Comparison of ENCODE assay signal across 23 cellular contexts in genomic region chr1:154104433-154105082, GRCh38. TPM values are rescaled to one million over a fixed set of nuclear protein-coding genes. Genes with fewer than 3 reads are reported as not detected.
DNase-seq lines count a peak whose midpoint lies in the region; ATAC-seq and TF ChIP-seq lines count a peak whose summit lies in the region.
"Had no signal": no experiment of that assay in that cellular context is flagged by ENCODE, and none has a peak within 500 bp of the region (broad histone marks: within the 10 kb centered on the region; RNA-seq: fewer than 3 reads in every experiment).

No MANE protein-coding gene starts in this region.

- H3K36me3 ChIP-seq in H7 (replicated peaks; ENCODE audit: control insufficient read depth, insufficient read depth, low read length) = no peaks in the 10 kb centered on the region
- no peaks in the 10 kb centered on the region for H3K36me3 ChIP-seq in Panc1 (ENCODE audit: control insufficient read depth, insufficient read depth, low read length)
- H3K36me3 ChIP-seq: ovary had no signal

- H3K4me1 ChIP-seq in Panc1 (ENCODE audit: control insufficient read depth, insufficient read depth, low read length) (no peaks in the 10 kb centered on the region), right cardiac atrium (ENCODE audit: control insufficient read depth, insufficient read depth, low read length) (no peaks in the 10 kb centered on the region)

- H3K27ac ChIP-seq in Panc1 (ENCODE audit: low read length) (no peak overlapping the region), right cardiac atrium (ENCODE audit: low read length) (no peak overlapping the region)
- H3K27ac ChIP-seq: ovary had no signal

- H3K27me3 ChIP-seq in H7 (ENCODE audit: control insufficient read depth, insufficient read depth, low read length) (no peaks in the 10 kb centered on the region), Panc1 (ENCODE audit: control insufficient read depth, insufficient read depth, low read length) (no peaks in the 10 kb centered on the region), right cardiac atrium (ENCODE audit: control insufficient read depth, insufficient read depth) (no peaks in the 10 kb centered on the region)
- H3K27me3 ChIP-seq: ovary had no signal

- H3K4me3 Mint-ChIP-seq in Calu3 (ENCODE audit: low read depth, unreplicated experiment) = no peak overlapping the region
- H3K4me3 Mint-ChIP-seq: CD8-positive, alpha-beta T cell; naive B cell; T-helper 2 cell treated with Interferon-gamma antibody and Interleukin-4, amounts not matched to agents 5 μg/mL and 100 μg/mL, for 36 hours had no signal

- H3K27ac Mint-ChIP-seq in Calu3 (ENCODE audit: unreplicated experiment) = no peak overlapping the region
- H3K27ac Mint-ChIP-seq: activated T-helper 2 cell treated with anti-CD3 and anti-CD28 coated beads, Interferon-gamma antibody, Interleukin-2, Interleukin-4, amounts not matched to agents 10 μg/mL and 5 μg/mL and 100 μg/mL, durations not matched to agents 14 hours and 24 hours and 36 hours; CD8-positive, alpha-beta T cell; naive B cell; T-helper 2 cell treated with Interferon-gamma antibody and Interleukin-4, amounts not matched to agents 5 μg/mL and 100 μg/mL, for 36 hours had no signal

- in situ Hi-C loops in Panc1 (cut with HindIII; ENCODE audit: low pct_unique_long_range_greater_than_20kb, low sequenced_read_pairs) = no loop called here

- CTCF ChIA-PET in Calu3 (lab: Charles Lee) (no interaction called here), Panc1 (lab: Charles Lee) (no interaction called here)

- intact Hi-C loops in Calu3 (cut with micrococcal nuclease; ENCODE audit: unreplicated experiment) = no loop called here
- intact Hi-C loops in Panc1 (cut with micrococcal nuclease; ENCODE audit: unreplicated experiment) = no loop called here
- intact Hi-C loops in right cardiac atrium (cut with DNase I) = no loop called here

- WGBS in right cardiac atrium = 74% methylated on average over 3 of the region's 3 CpGs

- no peaks in the 10 kb centered on the region for H3K27me3 Mint-ChIP-seq in Calu3 (ENCODE audit: unreplicated experiment)
- H3K27me3 Mint-ChIP-seq: naive B cell had no signal

- ATAC-seq in Panc1 (peak; percentile 68), right cardiac atrium (no peak)
- ATAC-seq: CD8-positive, alpha-beta T cell; left ventricle myocardium superior had no signal

- no peaks in the 10 kb centered on the region for H3K36me3 Mint-ChIP-seq in Calu3 (ENCODE audit: insufficient read depth, unreplicated experiment)
- H3K36me3 Mint-ChIP-seq: CD8-positive, alpha-beta T cell; naive B cell had no signal

- peak; percentile 6 for DNase-seq in Calu3
- peak; percentile 49 for DNase-seq in H7
- no peak for DNase-seq in Panc1 (ENCODE audit: low read depth, low spot score)
- peak; percentile 14 for DNase-seq in iPS-NIHi7 (ENCODE audit: extremely low spot score)
- DNase-seq in EL = no peak
- no peak for DNase-seq in KG1 (lab: John Stamatoyannopoulos, UW)
- DNase-seq in right cardiac atrium = no peak
- no peak for DNase-seq in NCI-H510A (lab: John Stamatoyannopoulos, UW)
- DNase-seq: CD8-positive, alpha-beta T cell; central memory CD4-positive, alpha-beta T cell; effector CD4-positive, alpha-beta T cell; hypothalamus; left ventricle myocardium superior; naive B cell; NCI-H187 treated with DMSO at 0.1 percent for 48 hours; NCI-H446; ovary; SHP77 treated with DMSO at 0.1 percent for 48 hours; stimulated activated CD4-positive, alpha-beta T cell treated with anti-CD3 and anti-CD28 coated beads, Interleukin-4, amount 100 ng/mL, for 1 hour; substantia nigra had no signal

- TF ChIP-seq CTCF in Calu3 (IDR thresholded peaks at IDR 0.05; ENCODE audit: unreplicated experiment) (no peak), Panc1 (IDR thresholded peaks at IDR 0.05) (no peak)

- H3K9me3 ChIP-seq in Panc1 (ENCODE audit: control insufficient read depth, insufficient read depth, low read depth, low read length) = no peaks in the 10 kb centered on the region
- no peaks in the 10 kb centered on the region for H3K9me3 ChIP-seq in right cardiac atrium (ENCODE audit: control insufficient read depth, low read length)
- H3K9me3 ChIP-seq: ovary had no signal

- H3K4me3 ChIP-seq in H7 (ENCODE audit: insufficient read depth, low read depth, low read length) = no peak overlapping the region
- no peak overlapping the region for H3K4me3 ChIP-seq in Panc1 (ENCODE audit: low read depth in 2 of 2, low read length in 2 of 2)
- H3K4me3 ChIP-seq in right cardiac atrium (ENCODE audit: low read length) = no peak overlapping the region
- H3K4me3 ChIP-seq: ovary had no signal

- BruUV-seq in Calu3 (replicated peaks; lab: Mats Ljungman, UMichigan) = no TSS peak
- BruUV-seq in Panc1 (replicated peaks; lab: Mats Ljungman, UMichigan) = no TSS peak

- POLR2A ChIA-PET in Panc1 (lab: Charles Lee) = interaction anchor here (0.6 kb wide), 1 partner anchor 14 kb away, joined by 3 read pairs; no protein-coding TSS in a partner anchor

- H3K4me1 Mint-ChIP-seq in Calu3 (ENCODE audit: low read depth, unreplicated experiment) = no peaks in the 10 kb centered on the region
- H3K4me1 Mint-ChIP-seq: naive B cell had no signal

- no peaks in the 10 kb centered on the region for H3K9me3 Mint-ChIP-seq in Calu3 (ENCODE audit: low read depth, unreplicated experiment)
- H3K9me3 Mint-ChIP-seq: activated T-helper 2 cell treated with anti-CD3 and anti-CD28 coated beads, Interferon-gamma antibody, Interleukin-2, Interleukin-4, amounts not matched to agents 10 μg/mL and 5 μg/mL and 100 μg/mL, durations not matched to agents 14 hours and 24 hours and 36 hours; CD8-positive, alpha-beta T cell; naive B cell; T-helper 2 cell treated with Interferon-gamma antibody and Interleukin-4, amounts not matched to agents 5 μg/mL and 100 μg/mL, for 36 hours had no signal

RNA-seq across cellular contexts. Expression of gene NUP210L, which starts 50.3 kb away (rescaled TPM):
- total RNA-seq in Calu3 (2022) = 0.12 TPM in 1 of 2 replicates, not detected in the other
- total RNA-seq in H7 (2014; rRNA removed; shearing (Covaris generic)) = 0.03 TPM in 1 of 2 replicates, not detected in the other
- total RNA-seq in Panc1 (2021; ENCODE audit: unreplicated experiment) = 0.05 TPM
- polyA plus RNA-seq in Panc1 (2012; ENCODE audit: insufficient read length) = not detected
- under 1 TPM; 0.09 to 0.88 (median 0.18) TPM for total RNA-seq in right cardiac atrium
- polyA plus RNA-seq in right cardiac atrium = not detected
- total RNA-seq: LHCN-M2 had no signal
- polyA plus RNA-seq: ovary had no signal

Comparison
In these comparisons a context has a peak if more than half of its experiments do, and no peak if none do; other contexts are left out.
1. DNase-seq: peak in Calu3 (single experiment), H7 (single experiment) and iPS-NIHi7 (single experiment); none in Panc1 (single experiment), EL (single experiment), KG1 (single experiment), right cardiac atrium (0 of 3) and NCI-H510A (single experiment).